ENCODE assay signal across 8 cellular contexts in the genomic region with DNA sequence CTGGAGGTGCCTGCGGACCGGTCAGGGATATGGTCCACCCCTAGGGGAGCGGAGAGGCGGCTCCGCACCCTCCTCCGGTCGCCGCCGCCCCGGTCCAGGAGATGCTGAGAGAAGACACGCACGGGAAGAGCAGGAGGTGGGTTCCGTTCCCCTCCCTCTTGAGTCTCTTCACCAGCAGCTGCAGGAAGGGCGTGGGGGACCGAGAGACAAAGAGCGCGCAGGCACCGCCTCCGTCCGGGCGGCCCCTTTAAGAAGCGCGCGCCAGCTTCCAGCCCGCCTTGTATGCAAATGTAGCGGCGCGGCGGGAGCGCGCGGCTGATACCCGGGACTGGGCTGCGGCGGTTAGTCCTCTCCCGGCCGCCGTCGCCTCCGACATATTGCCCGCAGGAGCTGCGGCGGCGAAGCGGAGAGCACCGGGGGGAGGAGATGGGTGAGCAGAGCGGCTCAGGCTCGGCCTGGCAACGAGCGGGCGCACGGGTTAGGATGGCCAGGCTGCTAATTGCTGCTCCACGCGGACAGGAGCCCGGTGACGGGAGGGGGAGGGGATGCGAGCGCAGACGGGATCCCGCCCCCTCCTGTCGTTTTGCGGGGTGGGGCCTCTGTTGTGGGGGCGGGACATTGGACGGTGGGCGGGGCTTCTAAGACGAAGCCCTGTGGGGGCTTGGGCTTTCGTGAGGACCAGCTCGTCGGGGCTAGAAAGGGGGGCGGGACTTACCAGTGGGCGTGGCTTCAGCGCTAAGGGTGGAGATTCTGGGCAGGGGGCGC. TPM values are rescaled to one million over a fixed set of nuclear protein-coding genes. Genes with fewer than 3 reads are reported as not detected.
A peak's percentile ranks its signal among the peaks of the same experiment; 100 is the strongest.
DNase-seq lines count a peak whose midpoint lies in the region; ATAC-seq and TF ChIP-seq lines count a peak whose summit lies in the region.

TSS of gene TMEM39B (plus strand) at position 318 of the 765 bp plus-strand sequence. CDS start at position 427, 109 bp downstream.

- DNase-seq in EL, result peak; percentile 94
- peak; percentile 92 for DNase-seq in H4 (ENCODE audit: low spot score)
- peak; percentile 90 for DNase-seq in LoVo (ENCODE audit: low spot score)
- DNase-seq in RWPE1 (ENCODE audit: low spot score), result peak; percentile 96
- DNase-seq in activated T-helper 1 cell treated with anti-CD3 and anti-CD28 coated beads, Interleukin-2, amount 50 U/mL, for 16 hours (ENCODE audit: low read depth in 1 of 2, low spot score in 1 of 2), result peak; percentile 84 to 89
- peak; percentile 95 for DNase-seq in fibroblast of gingiva (ENCODE audit: low read depth)
- DNase-seq in naive thymus-derived CD4-positive, alpha-beta T cell, result peak; percentile 90 to 97 (median 96)
- peak; percentile 92 for DNase-seq in stimulated activated naive B cell treated with anti-CD40 and anti-IgM and Interleukin-4, amounts not matched to agents 10 μg/mL and 1 μg/mL and 100 μg/mL, for 72 hours

- peak; percentile 92 for ATAC-seq in naive thymus-derived CD4-positive, alpha-beta T cell
- peak; percentile 91 to 94 for ATAC-seq in stimulated activated naive B cell treated with anti-CD40 and anti-IgM and Interleukin-4, amounts not matched to agents 10 μg/mL and 1 μg/mL and 100 μg/mL, for 72 hours (replicated peaks)

- POLR2A ChIA-PET in RWPE1 (lab: Yijun Ruan, JAX; ENCODE audit: low non-redundant PET), result interaction anchor here (0.6 to 1.1 kb wide), 2 partner anchors 35 to 321 kb away, joined by 3 to 6 read pairs; partner anchors contain the start of genes BSDC1 and KPNA6
- POLR2A ChIA-PET in naive thymus-derived CD4-positive, alpha-beta T cell (lab: Charles Lee), result interaction anchor here (0.6 to 4.3 kb wide), 27 partner anchors 8 to 578 kb away, joined by 3 to 43 read pairs (median 4); partner anchors contain the start of genes BSDC1, CCDC28B, KHDRBS1 and KPNA6

- H3K4me1 ChIP-seq in naive thymus-derived CD4-positive, alpha-beta T cell (ENCODE audit: control insufficient read depth in 2 of 2, insufficient read depth in 2 of 2, low read length in 2 of 2), result peaks cover 5 to 16% of the 10 kb centered on the region in 2 donors

- peaks cover 0 to 3% (median 0%) of the 10 kb centered on the region in 11 donors for H3K9me3 Mint-ChIP-seq in naive thymus-derived CD4-positive, alpha-beta T cell
- no peaks in the 10 kb centered on the region for H3K9me3 Mint-ChIP-seq in stimulated activated naive B cell treated with anti-CD40 and anti-IgM and Interleukin-4, amounts not matched to agents 10 μg/mL and 1 μg/mL and 100 μg/mL, for 72 hours

- CTCF ChIA-PET in RWPE1 (lab: Yijun Ruan, JAX), result interaction anchor here (0.6 to 1.7 kb wide), 7 partner anchors 13 to 254 kb away, joined by 3 to 5 read pairs (median 4); partner anchors contain the start of gene KPNA6
- CTCF ChIA-PET in naive thymus-derived CD4-positive, alpha-beta T cell (lab: Charles Lee), result interaction anchor here (0.6 to 4.5 kb wide), 7 partner anchors 10 to 284 kb away, joined by 3 to 16 read pairs (median 4); partner anchors contain the start of gene KPNA6

- no peaks in the 10 kb centered on the region for H3K27me3 Mint-ChIP-seq in naive thymus-derived CD4-positive, alpha-beta T cell
- H3K27me3 Mint-ChIP-seq in stimulated activated naive B cell treated with anti-CD40 and anti-IgM and Interleukin-4, amounts not matched to agents 10 μg/mL and 1 μg/mL and 100 μg/mL, for 72 hours, result no peaks in the 10 kb centered on the region

- H3K36me3 Mint-ChIP-seq in naive thymus-derived CD4-positive, alpha-beta T cell, result peaks cover 8 to 15% (median 8%) of the 10 kb centered on the region in 5 donors
- H3K36me3 Mint-ChIP-seq in stimulated activated naive B cell treated with anti-CD40 and anti-IgM and Interleukin-4, amounts not matched to agents 10 μg/mL and 1 μg/mL and 100 μg/mL, for 72 hours, result peaks cover 10 to 15% of the 10 kb centered on the region in 2 donors

- peak within 1 kb of the TSS; percentile 98 for H3K4me3 ChIP-seq in naive thymus-derived CD4-positive, alpha-beta T cell (ENCODE audit: low read length)

- H3K9me3 ChIP-seq in naive thymus-derived CD4-positive, alpha-beta T cell (ENCODE audit: control insufficient read depth in 2 of 3, low read length in 3 of 3), result no peaks in the 10 kb centered on the region

- peaks cover 0 to 22% (median 6%) of the 10 kb centered on the region in 3 experiments for H3K36me3 ChIP-seq in naive thymus-derived CD4-positive, alpha-beta T cell (ENCODE audit: control insufficient read depth in 2 of 3, insufficient read depth in 3 of 3, low read length in 3 of 3)

- peak within 1 kb of the TSS; percentile 83 to 94 (median 91) for H3K4me3 Mint-ChIP-seq in naive thymus-derived CD4-positive, alpha-beta T cell
- H3K4me3 Mint-ChIP-seq in stimulated activated naive B cell treated with anti-CD40 and anti-IgM and Interleukin-4, amounts not matched to agents 10 μg/mL and 1 μg/mL and 100 μg/mL, for 72 hours, result peak within 1 kb of the TSS; percentile 93 to 97

- H3K27ac Mint-ChIP-seq in naive thymus-derived CD4-positive, alpha-beta T cell, result peak within 1 kb of the TSS; percentile 84 to 95 (median 92)
- H3K27ac Mint-ChIP-seq in stimulated activated naive B cell treated with anti-CD40 and anti-IgM and Interleukin-4, amounts not matched to agents 10 μg/mL and 1 μg/mL and 100 μg/mL, for 72 hours, result peak within 1 kb of the TSS; percentile 98

- intact Hi-C loops in naive thymus-derived CD4-positive, alpha-beta T cell (cut with micrococcal nuclease), result loop anchor here (1.0 to 5.0 kb wide), 18 partner anchors 10 to 1356 kb away; partner anchors contain the start of genes BSDC1 (in 2 of the 2), KHDRBS1 (in 2 of the 2), KPNA6 (in 2 of the 2) and PEF1 (in 2 of the 2)

- H3K4me1 Mint-ChIP-seq in naive thymus-derived CD4-positive, alpha-beta T cell, result peaks cover 21 to 58% (median 47%) of the 10 kb centered on the region in 7 donors
- peaks cover 39 to 54% of the 10 kb centered on the region in 2 donors for H3K4me1 Mint-ChIP-seq in stimulated activated naive B cell treated with anti-CD40 and anti-IgM and Interleukin-4, amounts not matched to agents 10 μg/mL and 1 μg/mL and 100 μg/mL, for 72 hours

- TF ChIP-seq CTCF in RWPE1 (conservative IDR thresholded peaks at IDR 0.05; ENCODE audit: low read depth), result no peak

- peak within 1 kb of the TSS; percentile 94 for H3K27ac ChIP-seq in RWPE1
- H3K27ac ChIP-seq in naive thymus-derived CD4-positive, alpha-beta T cell (ENCODE audit: low read depth, low read length), result peak within 1 kb of the TSS; percentile 82

- no peaks in the 10 kb centered on the region for H3K27me3 ChIP-seq in naive thymus-derived CD4-positive, alpha-beta T cell (ENCODE audit: control insufficient read depth in 2 of 2, insufficient read depth in 2 of 2, low read length in 2 of 2)

RNA-seq across cellular contexts. Expression of gene TMEM39B, which starts in this region (rescaled TPM):
- total RNA-seq in H4 (2014; rRNA removed; shearing (Covaris generic)), result 8.3 and 10.2 TPM in 2 replicates
- total RNA-seq in naive thymus-derived CD4-positive, alpha-beta T cell, result 10 to 100 TPM; 11.4 to 35.9 (median 26.4) TPM
- polyA plus RNA-seq in naive thymus-derived CD4-positive, alpha-beta T cell, result 1 to 10 TPM; 2.7 to 4.9 TPM

Comparison
In these comparisons a context has a peak if more than half of its experiments do, and no peak if none do; other contexts are left out.
1. Peak in every context shown above with its lines: DNase-seq, ATAC-seq, H3K4me3 ChIP-seq and H3K27ac ChIP-seq.